ENCODE assay signal across 17 cellular contexts in the genomic region with DNA sequence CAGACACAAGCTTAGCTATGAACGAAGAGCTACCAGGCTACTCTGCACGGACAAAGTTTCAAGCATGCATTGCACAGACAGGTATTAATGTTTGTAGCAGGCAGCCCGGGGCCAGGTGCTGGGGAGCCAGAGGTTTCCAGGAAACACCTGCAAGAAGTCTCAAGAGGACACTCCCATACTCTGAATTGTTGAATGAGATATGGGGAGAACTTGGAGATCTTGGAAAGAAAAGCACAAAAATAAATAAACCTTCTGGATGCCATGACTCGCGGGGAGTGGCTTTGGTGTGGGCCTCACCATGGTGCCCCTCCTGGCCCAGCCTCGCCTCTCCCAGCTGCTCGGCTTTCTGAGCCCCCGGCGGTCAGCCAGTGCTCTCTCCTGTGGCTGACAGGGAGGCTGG.
A peak's percentile ranks its signal among the peaks of the same experiment; 100 is the strongest.
DNase-seq lines count a peak whose midpoint lies in the region; ATAC-seq and TF ChIP-seq lines count a peak whose summit lies in the region.
"Had no signal": no experiment of that assay in that cellular context is flagged by ENCODE, and none has a peak within 500 bp of the region (broad histone marks: within the 10 kb centered on the region; RNA-seq: fewer than 3 reads in every experiment).

No MANE protein-coding gene starts in this region.

- H3K27ac ChIP-seq in left ventricle myocardium inferior (replicated peaks) (peak overlapping the region; percentile 63), dorsolateral prefrontal cortex (peak overlapping the region in 47 of 59 donors; percentile 11 to 86 (median 64)), parathyroid adenoma (peak overlapping the region; percentile 98)
- H3K27ac ChIP-seq: thoracic aorta had no signal

- H3K27me3 ChIP-seq in left ventricle myocardium inferior (ENCODE audit: low read depth) (no peaks in the 10 kb centered on the region), dorsolateral prefrontal cortex (no peaks in the 10 kb centered on the region), parathyroid adenoma (ENCODE audit: control insufficient read depth, insufficient read depth, low read length) (no peaks in the 10 kb centered on the region)

- peaks cover 57% of the 10 kb centered on the region for H3K4me1 ChIP-seq in left ventricle myocardium inferior
- peaks cover 47% of the 10 kb centered on the region for H3K4me1 ChIP-seq in parathyroid adenoma

- no peak overlapping the region for H3K9ac ChIP-seq in parathyroid adenoma

- no peaks in the 10 kb centered on the region for H3K79me2 ChIP-seq in parathyroid adenoma

- ATAC-seq in left cardiac atrium (no peak), GM19351 (IDR thresholded peaks at IDR 0.05; ENCODE audit: unreplicated experiment) (no peak)
- ATAC-seq: left colon had no signal

- TF ChIP-seq CTCF in left ventricle myocardium inferior (IDR thresholded peaks at IDR 0.05; ENCODE audit: borderline replicate concordance): no peak
- TF ChIP-seq CTCF in dorsolateral prefrontal cortex (IDR thresholded peaks at IDR 0.05 in 54 of 56, conservative IDR thresholded peaks at IDR 0.05 in 2 of 56; ENCODE audit: low read depth in 1 of 56, partially characterized antibody in 56 of 56): no peak
- no peak for TF ChIP-seq CTCF in parathyroid adenoma (IDR thresholded peaks at IDR 0.05)

- H3K4me2 ChIP-seq in parathyroid adenoma (ENCODE audit: low read length): no peak overlapping the region
- H3K4me2 ChIP-seq: smooth muscle cell had no signal

- H3K9me3 ChIP-seq in left ventricle myocardium inferior (replicated peaks) (no peaks in the 10 kb centered on the region), parathyroid adenoma (ENCODE audit: control insufficient read depth, low read length) (no peaks in the 10 kb centered on the region)
- H3K9me3 ChIP-seq: thoracic aorta had no signal

- H2AFZ ChIP-seq in parathyroid adenoma: peak overlapping the region; percentile 61

- DNase-seq in left ventricle myocardium inferior (no peak), left cardiac atrium (no peak), dorsolateral prefrontal cortex (no peak), OCI-M2 (lab: John Stamatoyannopoulos, UW; ENCODE audit: unreplicated experiment) (no peak), NCI-H1092 (lab: John Stamatoyannopoulos, UW) (no peak)
- no peak for DNase-seq in stimulated activated CD4-positive, alpha-beta T cell treated with anti-CD3 and anti-CD28 coated beads, Interleukin-4, amount 100 ng/mL, for 1 hour
- DNase-seq: activated naive CD4-positive, alpha-beta T cell treated with anti-CD3 and anti-CD28 coated beads, Interleukin-2, amount 10 ng/mL, durations not matched to agents 7 days and 5 days; activated T-cell treated with anti-CD3 and anti-CD28 coated beads for 4 hours; cortex of kidney; left colon; NCI-H1436 treated with DMSO at 0.1 percent for 48 hours; NCI-H226; NK-92 treated with Interleukin-12 subunit alpha and Interleukin-12 subunit beta, amount 100 ng/mL, for 24 hours had no signal

- H3K4me3 ChIP-seq in left ventricle myocardium inferior (no peak overlapping the region), dorsolateral prefrontal cortex (no peak overlapping the region), parathyroid adenoma (ENCODE audit: low read depth, low read length) (no peak overlapping the region)
- H3K4me3 ChIP-seq: smooth muscle cell, thoracic aorta had no signal

- H3K36me3 ChIP-seq in left ventricle myocardium inferior (no peaks in the 10 kb centered on the region), parathyroid adenoma (ENCODE audit: control insufficient read depth, insufficient read depth, low read length) (no peaks in the 10 kb centered on the region)
- H3K36me3 ChIP-seq: thoracic aorta had no signal

- intact Hi-C loops in left ventricle myocardium inferior (cut with micrococcal nuclease): no loop called here
- intact Hi-C loops in left cardiac atrium (cut with DNase I): no loop called here
- intact Hi-C loops in dorsolateral prefrontal cortex (cut with DNase I): no loop called here
